Comparison of ENCODE assay signal across 1 cellular context in the genomic region with DNA sequence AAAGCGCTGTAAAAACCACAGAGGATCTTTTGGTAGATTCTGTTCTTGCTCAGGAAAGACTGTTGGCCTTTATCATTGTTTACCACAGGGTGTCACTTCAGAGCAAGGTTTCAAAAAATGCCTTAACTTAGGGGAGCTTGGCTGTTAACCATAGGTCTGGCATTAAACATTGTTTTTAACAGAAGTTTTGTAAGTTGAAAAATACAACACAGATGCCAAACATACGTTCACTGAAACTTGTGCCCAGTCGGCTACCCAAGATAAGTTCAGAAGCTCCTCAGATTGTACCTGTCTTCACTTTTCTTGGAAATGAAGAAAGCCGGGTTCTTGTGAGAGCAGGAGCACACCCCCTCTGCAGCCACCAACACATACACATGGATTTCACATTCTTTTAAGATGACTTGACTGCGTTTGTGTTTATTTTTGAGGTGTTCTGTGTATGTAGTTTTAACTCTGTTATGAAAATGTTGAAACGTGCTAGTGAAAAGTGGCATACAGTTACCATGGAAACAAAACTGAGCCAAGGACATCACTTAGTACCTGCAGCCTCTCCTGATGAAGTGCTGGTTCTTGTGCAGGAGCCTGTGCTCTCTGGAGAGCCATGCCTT.
TF ChIP-seq lines count a peak whose summit lies in the region.

No MANE protein-coding gene starts in this region.

TF ChIP-seq in GM23338, 12 proteins besides CTCF, POLR2A, EP300 and RAD21 (continued from another document):
- TF ChIP-seq, protein P1, sequence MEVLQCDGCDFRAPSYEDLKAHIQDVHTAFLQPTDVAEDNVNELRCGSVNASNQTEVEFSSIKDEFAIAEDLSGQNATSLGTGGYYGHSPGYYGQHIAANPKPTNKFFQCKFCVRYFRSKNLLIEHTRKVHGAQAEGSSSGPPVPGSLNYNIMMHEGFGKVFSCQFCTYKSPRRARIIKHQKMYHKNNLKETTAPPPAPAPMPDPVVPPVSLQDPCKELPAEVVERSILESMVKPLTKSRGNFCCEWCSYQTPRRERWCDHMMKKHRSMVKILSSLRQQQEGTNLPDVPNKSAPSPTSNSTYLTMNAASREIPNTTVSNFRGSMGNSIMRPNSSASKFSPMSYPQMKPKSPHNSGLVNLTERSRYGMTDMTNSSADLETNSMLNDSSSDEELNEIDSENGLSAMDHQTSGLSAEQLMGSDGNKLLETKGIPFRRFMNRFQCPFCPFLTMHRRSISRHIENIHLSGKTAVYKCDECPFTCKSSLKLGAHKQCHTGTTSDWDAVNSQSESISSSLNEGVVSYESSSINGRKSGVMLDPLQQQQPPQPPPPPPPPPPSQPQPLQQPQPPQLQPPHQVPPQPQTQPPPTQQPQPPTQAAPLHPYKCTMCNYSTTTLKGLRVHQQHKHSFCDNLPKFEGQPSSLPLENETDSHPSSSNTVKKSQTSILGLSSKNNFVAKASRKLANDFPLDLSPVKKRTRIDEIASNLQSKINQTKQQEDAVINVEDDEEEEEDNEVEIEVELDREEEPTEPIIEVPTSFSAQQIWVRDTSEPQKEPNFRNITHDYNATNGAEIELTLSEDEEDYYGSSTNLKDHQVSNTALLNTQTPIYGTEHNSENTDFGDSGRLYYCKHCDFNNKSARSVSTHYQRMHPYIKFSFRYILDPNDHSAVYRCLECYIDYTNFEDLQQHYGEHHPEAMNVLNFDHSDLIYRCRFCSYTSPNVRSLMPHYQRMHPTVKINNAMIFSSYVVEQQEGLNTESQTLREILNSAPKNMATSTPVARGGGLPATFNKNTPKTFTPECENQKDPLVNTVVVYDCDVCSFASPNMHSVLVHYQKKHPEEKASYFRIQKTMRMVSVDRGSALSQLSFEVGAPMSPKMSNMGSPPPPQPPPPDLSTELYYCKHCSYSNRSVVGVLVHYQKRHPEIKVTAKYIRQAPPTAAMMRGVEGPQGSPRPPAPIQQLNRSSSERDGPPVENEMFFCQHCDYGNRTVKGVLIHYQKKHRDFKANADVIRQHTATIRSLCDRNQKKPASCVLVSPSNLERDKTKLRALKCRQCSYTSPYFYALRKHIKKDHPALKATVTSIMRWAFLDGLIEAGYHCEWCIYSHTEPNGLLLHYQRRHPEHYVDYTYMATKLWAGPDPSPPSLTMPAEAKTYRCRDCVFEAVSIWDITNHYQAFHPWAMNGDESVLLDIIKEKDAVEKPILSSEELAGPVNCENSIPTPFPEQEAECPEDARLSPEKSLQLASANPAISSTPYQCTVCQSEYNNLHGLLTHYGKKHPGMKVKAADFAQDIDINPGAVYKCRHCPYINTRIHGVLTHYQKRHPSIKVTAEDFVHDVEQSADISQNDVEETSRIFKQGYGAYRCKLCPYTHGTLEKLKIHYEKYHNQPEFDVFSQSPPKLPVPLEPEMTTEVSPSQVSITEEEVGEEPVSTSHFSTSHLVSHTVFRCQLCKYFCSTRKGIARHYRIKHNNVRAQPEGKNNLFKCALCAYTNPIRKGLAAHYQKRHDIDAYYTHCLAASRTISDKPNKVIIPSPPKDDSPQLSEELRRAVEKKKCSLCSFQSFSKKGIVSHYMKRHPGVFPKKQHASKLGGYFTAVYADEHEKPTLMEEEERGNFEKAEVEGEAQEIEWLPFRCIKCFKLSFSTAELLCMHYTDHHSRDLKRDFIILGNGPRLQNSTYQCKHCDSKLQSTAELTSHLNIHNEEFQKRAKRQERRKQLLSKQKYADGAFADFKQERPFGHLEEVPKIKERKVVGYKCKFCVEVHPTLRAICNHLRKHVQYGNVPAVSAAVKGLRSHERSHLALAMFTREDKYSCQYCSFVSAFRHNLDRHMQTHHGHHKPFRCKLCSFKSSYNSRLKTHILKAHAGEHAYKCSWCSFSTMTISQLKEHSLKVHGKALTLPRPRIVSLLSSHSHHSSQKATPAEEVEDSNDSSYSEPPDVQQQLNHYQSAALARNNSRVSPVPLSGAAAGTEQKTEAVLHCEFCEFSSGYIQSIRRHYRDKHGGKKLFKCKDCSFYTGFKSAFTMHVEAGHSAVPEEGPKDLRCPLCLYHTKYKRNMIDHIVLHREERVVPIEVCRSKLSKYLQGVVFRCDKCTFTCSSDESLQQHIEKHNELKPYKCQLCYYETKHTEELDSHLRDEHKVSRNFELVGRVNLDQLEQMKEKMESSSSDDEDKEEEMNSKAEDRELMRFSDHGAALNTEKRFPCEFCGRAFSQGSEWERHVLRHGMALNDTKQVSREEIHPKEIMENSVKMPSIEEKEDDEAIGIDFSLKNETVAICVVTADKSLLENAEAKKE (CRISPR knock-in tag; IDR thresholded peaks at IDR 0.05), result no peak
- no peak for TF ChIP-seq ZNF331 (CRISPR knock-in tag; IDR thresholded peaks at IDR 0.05; ENCODE audit: low read depth)
- no peak for TF ChIP-seq ZNF114 (CRISPR knock-in tag; IDR thresholded peaks at IDR 0.05)
- no peak for TF ChIP-seq JUNB (IDR thresholded peaks at IDR 0.05; ENCODE audit: unreplicated experiment)
- TF ChIP-seq STAT1 (IDR thresholded peaks at IDR 0.05; ENCODE audit: unreplicated experiment), result no peak
- TF ChIP-seq, protein P2, sequence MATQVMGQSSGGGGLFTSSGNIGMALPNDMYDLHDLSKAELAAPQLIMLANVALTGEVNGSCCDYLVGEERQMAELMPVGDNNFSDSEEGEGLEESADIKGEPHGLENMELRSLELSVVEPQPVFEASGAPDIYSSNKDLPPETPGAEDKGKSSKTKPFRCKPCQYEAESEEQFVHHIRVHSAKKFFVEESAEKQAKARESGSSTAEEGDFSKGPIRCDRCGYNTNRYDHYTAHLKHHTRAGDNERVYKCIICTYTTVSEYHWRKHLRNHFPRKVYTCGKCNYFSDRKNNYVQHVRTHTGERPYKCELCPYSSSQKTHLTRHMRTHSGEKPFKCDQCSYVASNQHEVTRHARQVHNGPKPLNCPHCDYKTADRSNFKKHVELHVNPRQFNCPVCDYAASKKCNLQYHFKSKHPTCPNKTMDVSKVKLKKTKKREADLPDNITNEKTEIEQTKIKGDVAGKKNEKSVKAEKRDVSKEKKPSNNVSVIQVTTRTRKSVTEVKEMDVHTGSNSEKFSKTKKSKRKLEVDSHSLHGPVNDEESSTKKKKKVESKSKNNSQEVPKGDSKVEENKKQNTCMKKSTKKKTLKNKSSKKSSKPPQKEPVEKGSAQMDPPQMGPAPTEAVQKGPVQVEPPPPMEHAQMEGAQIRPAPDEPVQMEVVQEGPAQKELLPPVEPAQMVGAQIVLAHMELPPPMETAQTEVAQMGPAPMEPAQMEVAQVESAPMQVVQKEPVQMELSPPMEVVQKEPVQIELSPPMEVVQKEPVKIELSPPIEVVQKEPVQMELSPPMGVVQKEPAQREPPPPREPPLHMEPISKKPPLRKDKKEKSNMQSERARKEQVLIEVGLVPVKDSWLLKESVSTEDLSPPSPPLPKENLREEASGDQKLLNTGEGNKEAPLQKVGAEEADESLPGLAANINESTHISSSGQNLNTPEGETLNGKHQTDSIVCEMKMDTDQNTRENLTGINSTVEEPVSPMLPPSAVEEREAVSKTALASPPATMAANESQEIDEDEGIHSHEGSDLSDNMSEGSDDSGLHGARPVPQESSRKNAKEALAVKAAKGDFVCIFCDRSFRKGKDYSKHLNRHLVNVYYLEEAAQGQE (IDR thresholded peaks at IDR 0.05; ENCODE audit: unreplicated experiment), result no peak
- TF ChIP-seq, protein P3, sequence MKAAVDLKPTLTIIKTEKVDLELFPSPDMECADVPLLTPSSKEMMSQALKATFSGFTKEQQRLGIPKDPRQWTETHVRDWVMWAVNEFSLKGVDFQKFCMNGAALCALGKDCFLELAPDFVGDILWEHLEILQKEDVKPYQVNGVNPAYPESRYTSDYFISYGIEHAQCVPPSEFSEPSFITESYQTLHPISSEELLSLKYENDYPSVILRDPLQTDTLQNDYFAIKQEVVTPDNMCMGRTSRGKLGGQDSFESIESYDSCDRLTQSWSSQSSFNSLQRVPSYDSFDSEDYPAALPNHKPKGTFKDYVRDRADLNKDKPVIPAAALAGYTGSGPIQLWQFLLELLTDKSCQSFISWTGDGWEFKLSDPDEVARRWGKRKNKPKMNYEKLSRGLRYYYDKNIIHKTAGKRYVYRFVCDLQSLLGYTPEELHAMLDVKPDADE (IDR thresholded peaks at IDR 0.05), result no peak
- no peak for TF ChIP-seq EZH2phosphoT487 (IDR thresholded peaks at IDR 0.05; ENCODE audit: unreplicated experiment)
- TF ChIP-seq NANOG (IDR thresholded peaks at IDR 0.05; ENCODE audit: borderline replicate concordance), result no peak
- no peak for TF ChIP-seq EZH2 (IDR thresholded peaks at IDR 0.05; ENCODE audit: low read depth, unreplicated experiment)
